Comparison of ENCODE assay signal across 13 cellular contexts in the genomic region with DNA sequence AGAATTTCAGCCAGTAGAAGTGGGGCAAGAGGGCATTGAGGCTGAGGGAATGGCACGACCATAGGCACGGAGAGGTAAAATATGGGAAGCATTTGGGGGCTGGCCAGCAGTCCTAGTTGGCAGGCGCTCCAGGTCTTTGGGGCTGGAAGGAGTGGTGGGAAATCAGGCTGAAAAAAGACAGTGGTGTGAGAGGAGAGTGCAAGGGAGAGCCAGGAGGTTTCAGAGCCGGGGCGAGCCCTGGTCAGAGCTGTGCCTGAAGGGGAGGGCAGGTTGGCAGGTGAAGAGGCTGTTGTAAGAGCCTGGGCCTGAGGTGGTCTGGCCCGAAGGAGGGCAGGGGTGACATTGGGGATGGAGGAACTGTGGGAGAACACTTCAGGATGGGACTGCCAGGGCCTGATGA. TPM values are rescaled to one million over a fixed set of nuclear protein-coding genes. Genes with fewer than 3 reads are reported as not detected.
DNase-seq lines count a peak whose midpoint lies in the region; ATAC-seq and TF ChIP-seq lines count a peak whose summit lies in the region.
"Had no signal": no experiment of that assay in that cellular context is flagged by ENCODE, and none has a peak within 500 bp of the region (broad histone marks: within the 10 kb centered on the region; RNA-seq: fewer than 3 reads in every experiment).

No MANE protein-coding gene starts in this region.

- POLR2A ChIA-PET in activated CD4-positive, alpha-beta memory T cell treated with anti-CD3 and anti-CD28 coated beads, Interleukin-2, amount 10 ng/mL, durations not matched to agents 7 days and 5 days (lab: Charles Lee) = interaction anchor here (1.2 to 4.2 kb wide), 8 partner anchors 8 to 117 kb away, joined by 3 to 32 read pairs (median 10); a partner anchor contains a TSS

- no peaks in the 10 kb centered on the region for H3K9me3 Mint-ChIP-seq in activated naive CD4-positive, alpha-beta T cell treated with anti-CD3 and anti-CD28 coated beads for 36 hours
- no peaks in the 10 kb centered on the region for H3K9me3 Mint-ChIP-seq in activated CD4-positive, alpha-beta memory T cell treated with anti-CD3 and anti-CD28 coated beads, Interleukin-2, amount 10 ng/mL, durations not matched to agents 7 days and 5 days
- H3K9me3 Mint-ChIP-seq in stimulated activated memory B cell treated with anti-CD40 and anti-IgM and Interleukin-4, amounts not matched to agents 10 μg/mL and 1 μg/mL and 100 μg/mL, for 72 hours = no peaks in the 10 kb centered on the region

- peaks cover 52% of the 10 kb centered on the region for H3K4me1 ChIP-seq in left ventricle myocardium inferior

- H3K36me3 ChIP-seq in left ventricle myocardium inferior = peaks cover 2% of the 10 kb centered on the region

- DNase-seq in activated naive CD4-positive, alpha-beta T cell treated with anti-CD3 and anti-CD28 coated beads for 36 hours = no peak
- DNase-seq in activated naive CD4-positive, alpha-beta T cell treated with anti-CD3 and anti-CD28 coated beads, Interleukin-2, amount 50 U/mL, for 16 hours = no peak
- DNase-seq in activated CD4-positive, alpha-beta memory T cell treated with anti-CD3 and anti-CD28 coated beads, Interleukin-2, amount 10 ng/mL, durations not matched to agents 7 days and 5 days = no peak
- DNase-seq in left ventricle myocardium inferior (peak; percentile 42), NCI-H2171 (lab: John Stamatoyannopoulos, UW) (no peak)
- DNase-seq: aorta, KBM-7, NCI-H2029 treated with DMSO at 0.1 percent for 48 hours, SK-N-SH had no signal

- no peaks in the 10 kb centered on the region for H3K27me3 ChIP-seq in left ventricle myocardium inferior (ENCODE audit: low read depth)

- intact Hi-C loops in activated naive CD4-positive, alpha-beta T cell treated with anti-CD3 and anti-CD28 coated beads for 36 hours (cut with micrococcal nuclease) = no loop called here
- intact Hi-C loops in left ventricle myocardium inferior (cut with micrococcal nuclease) = no loop called here

- H3K4me3 ChIP-seq in left ventricle myocardium inferior = no peak overlapping the region

- peaks cover 8% of the 10 kb centered on the region for H3K36me3 Mint-ChIP-seq in activated naive CD4-positive, alpha-beta T cell treated with anti-CD3 and anti-CD28 coated beads for 36 hours (ENCODE audit: low read depth)
- peaks cover 10% of the 10 kb centered on the region for H3K36me3 Mint-ChIP-seq in activated CD4-positive, alpha-beta memory T cell treated with anti-CD3 and anti-CD28 coated beads, Interleukin-2, amount 10 ng/mL, durations not matched to agents 7 days and 5 days (ENCODE audit: low read depth)
- peaks cover 4% of the 10 kb centered on the region for H3K36me3 Mint-ChIP-seq in stimulated activated memory B cell treated with anti-CD40 and anti-IgM and Interleukin-4, amounts not matched to agents 10 μg/mL and 1 μg/mL and 100 μg/mL, for 72 hours

- peaks cover 31% of the 10 kb centered on the region for H3K4me1 Mint-ChIP-seq in activated naive CD4-positive, alpha-beta T cell treated with anti-CD3 and anti-CD28 coated beads for 36 hours (ENCODE audit: low read depth)
- peaks cover 31% of the 10 kb centered on the region for H3K4me1 Mint-ChIP-seq in activated CD4-positive, alpha-beta memory T cell treated with anti-CD3 and anti-CD28 coated beads, Interleukin-2, amount 10 ng/mL, durations not matched to agents 7 days and 5 days
- H3K4me1 Mint-ChIP-seq in stimulated activated memory B cell treated with anti-CD40 and anti-IgM and Interleukin-4, amounts not matched to agents 10 μg/mL and 1 μg/mL and 100 μg/mL, for 72 hours = peaks cover 31% of the 10 kb centered on the region

- H3K9me3 ChIP-seq in left ventricle myocardium inferior (replicated peaks) = no peaks in the 10 kb centered on the region
- H3K9me3 ChIP-seq: SK-N-SH had no signal

- H3K27ac Mint-ChIP-seq in activated naive CD4-positive, alpha-beta T cell treated with anti-CD3 and anti-CD28 coated beads for 36 hours = peak overlapping the region; percentile 46
- no peak overlapping the region for H3K27ac Mint-ChIP-seq in activated CD4-positive, alpha-beta memory T cell treated with anti-CD3 and anti-CD28 coated beads, Interleukin-2, amount 10 ng/mL, durations not matched to agents 7 days and 5 days
- H3K27ac Mint-ChIP-seq in stimulated activated memory B cell treated with anti-CD40 and anti-IgM and Interleukin-4, amounts not matched to agents 10 μg/mL and 1 μg/mL and 100 μg/mL, for 72 hours = no peak overlapping the region

- peak overlapping the region; percentile 95 for H3K27ac ChIP-seq in left ventricle myocardium inferior (replicated peaks)

- H3K4me3 Mint-ChIP-seq in activated naive CD4-positive, alpha-beta T cell treated with anti-CD3 and anti-CD28 coated beads for 36 hours = peak overlapping the region; percentile 51
- peak overlapping the region; percentile 36 for H3K4me3 Mint-ChIP-seq in activated CD4-positive, alpha-beta memory T cell treated with anti-CD3 and anti-CD28 coated beads, Interleukin-2, amount 10 ng/mL, durations not matched to agents 7 days and 5 days
- peak overlapping the region; percentile 41 for H3K4me3 Mint-ChIP-seq in stimulated activated memory B cell treated with anti-CD40 and anti-IgM and Interleukin-4, amounts not matched to agents 10 μg/mL and 1 μg/mL and 100 μg/mL, for 72 hours

- no peak for TF ChIP-seq CTCF in left ventricle myocardium inferior (IDR thresholded peaks at IDR 0.05; ENCODE audit: borderline replicate concordance)

- H3K27me3 Mint-ChIP-seq in activated naive CD4-positive, alpha-beta T cell treated with anti-CD3 and anti-CD28 coated beads for 36 hours (ENCODE audit: low read depth) = no peaks in the 10 kb centered on the region
- H3K27me3 Mint-ChIP-seq in activated CD4-positive, alpha-beta memory T cell treated with anti-CD3 and anti-CD28 coated beads, Interleukin-2, amount 10 ng/mL, durations not matched to agents 7 days and 5 days = no peaks in the 10 kb centered on the region
- no peaks in the 10 kb centered on the region for H3K27me3 Mint-ChIP-seq in stimulated activated memory B cell treated with anti-CD40 and anti-IgM and Interleukin-4, amounts not matched to agents 10 μg/mL and 1 μg/mL and 100 μg/mL, for 72 hours

- CTCF ChIA-PET in activated naive CD4-positive, alpha-beta T cell treated with anti-CD3 and anti-CD28 coated beads for 36 hours (lab: Charles Lee) = interaction anchor here (1.0 to 1.4 kb wide), 3 partner anchors 16 to 48 kb away, joined by 3 to 7 read pairs (median 5); no protein-coding TSS in a partner anchor
- CTCF ChIA-PET in activated CD4-positive, alpha-beta memory T cell treated with anti-CD3 and anti-CD28 coated beads, Interleukin-2, amount 10 ng/mL, durations not matched to agents 7 days and 5 days (lab: Charles Lee) = interaction anchor here (0.6 to 3.6 kb wide), 6 partner anchors 12 to 237 kb away, joined by 3 to 13 read pairs (median 4); a partner anchor contains a TSS

- no peak for ATAC-seq in stimulated activated memory B cell treated with anti-CD40 and anti-IgM and Interleukin-4, amounts not matched to agents 10 μg/mL and 1 μg/mL and 100 μg/mL, for 72 hours
- ATAC-seq in GM19328 (IDR thresholded peaks at IDR 0.05; ENCODE audit: unreplicated experiment) = no peak
- ATAC-seq in HG03378 (IDR thresholded peaks at IDR 0.05; ENCODE audit: unreplicated experiment) = no peak

RNA-seq across cellular contexts. Expression of a gene that starts 1.6 kb away (rescaled TPM):
- total RNA-seq in activated naive CD4-positive, alpha-beta T cell treated with anti-CD3 and anti-CD28 coated beads for 36 hours = 100 to 1,000 TPM; 117 to 123 TPM
- total RNA-seq in activated CD4-positive, alpha-beta memory T cell treated with anti-CD3 and anti-CD28 coated beads, Interleukin-2, amount 10 ng/mL, durations not matched to agents 7 days and 5 days = 10 to 100 TPM; 73.5 to 85.0 TPM
- total RNA-seq in left ventricle myocardium inferior = 465 TPM

RNA-seq across cellular contexts. Expression of a gene that starts 16.3 kb away (rescaled TPM):
- 1 to 10 TPM; 1.9 to 2.1 TPM for total RNA-seq in activated naive CD4-positive, alpha-beta T cell treated with anti-CD3 and anti-CD28 coated beads for 36 hours
- 1 to 10 TPM in 1 of 2 experiments, under 1 TPM in 1; 0.91 to 1.1 TPM for total RNA-seq in activated CD4-positive, alpha-beta memory T cell treated with anti-CD3 and anti-CD28 coated beads, Interleukin-2, amount 10 ng/mL, durations not matched to agents 7 days and 5 days
- 26.1 TPM for total RNA-seq in left ventricle myocardium inferior

RNA-seq across cellular contexts. Expression of a gene that starts 55.2 kb away (rescaled TPM):
- not detected for total RNA-seq in activated naive CD4-positive, alpha-beta T cell treated with anti-CD3 and anti-CD28 coated beads for 36 hours
- total RNA-seq in activated CD4-positive, alpha-beta memory T cell treated with anti-CD3 and anti-CD28 coated beads, Interleukin-2, amount 10 ng/mL, durations not matched to agents 7 days and 5 days = not detected
- total RNA-seq in left ventricle myocardium inferior = not detected
- total RNA-seq: aorta, lung microvascular endothelial cell had no signal
